In the genomic region with DNA sequence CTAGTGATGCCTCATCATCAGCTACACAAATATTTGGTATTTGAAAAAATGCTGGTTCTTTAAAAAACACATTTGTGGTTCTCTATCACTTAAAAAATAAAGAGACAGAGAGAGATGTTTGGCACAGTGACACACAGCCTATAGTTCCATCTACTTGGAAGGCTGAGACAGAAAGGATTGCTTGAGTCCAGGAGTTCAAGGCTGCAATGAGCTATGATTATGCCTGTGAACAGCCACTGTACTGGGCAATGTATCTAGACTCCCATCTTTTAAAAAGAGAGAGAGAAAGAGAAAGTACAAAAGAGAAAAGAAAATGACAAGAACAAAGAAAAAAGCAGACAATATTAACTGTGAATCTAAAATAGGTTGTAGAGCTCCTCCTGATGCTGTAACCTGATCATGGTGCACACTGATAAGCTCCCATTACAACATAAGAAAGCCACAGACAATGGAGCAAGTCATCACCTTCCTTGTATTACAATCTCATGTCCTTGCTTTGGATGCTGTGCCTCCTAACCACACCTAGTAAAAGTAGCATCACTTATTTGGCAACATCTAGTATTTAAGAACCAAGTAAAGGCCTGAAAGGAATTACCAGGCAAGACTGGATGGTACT, we compare ENCODE assay signal across 21 cellular contexts. TPM values are rescaled to one million over a fixed set of nuclear protein-coding genes. Genes with fewer than 3 reads are reported as not detected.
DNase-seq lines count a peak whose midpoint lies in the region; ATAC-seq, FAIRE-seq and TF ChIP-seq lines count a peak whose summit lies in the region.
"Had no signal": no experiment of that assay in that cellular context is flagged by ENCODE, and none has a peak within 500 bp of the region (broad histone marks: within the 10 kb centered on the region; RNA-seq: fewer than 3 reads in every experiment).

No MANE protein-coding gene starts in this region.

- peaks cover 9% of the 10 kb centered on the region; the same call in 1 of the 2 replicates for H3K36me3 ChIP-seq in Karpas-422 (ENCODE audit: insufficient read depth, low read length)
- peaks cover 17% of the 10 kb centered on the region; the same call in 2 of the 3 replicates for H3K36me3 ChIP-seq in K562 (ENCODE audit: control insufficient read depth, insufficient read depth, low read length)

- in situ Hi-C loops in K562 (cut with MboI): no loop called here

- peaks cover 80% of the 10 kb centered on the region for H3K79me2 ChIP-seq in Karpas-422 (ENCODE audit: low read length)
- H3K79me2 ChIP-seq in K562 (ENCODE audit: control insufficient read depth, insufficient read depth, low read length): peaks cover 43% of the 10 kb centered on the region

- POLR2A ChIA-PET in K562 (lab: Yijun Ruan, JAX): interaction anchor here (0.6 to 1.4 kb wide), 5 partner anchors 12 to 127 kb away, joined by 3 to 9 read pairs (median 4); no protein-coding TSS in a partner anchor

- H3K9ac ChIP-seq in Karpas-422 (ENCODE audit: low read length) (no peak overlapping the region), K562 (ENCODE audit: insufficient read depth in 1 of 2, low read depth in 2 of 2, low read length in 2 of 2) (no peak overlapping the region)

- H3K9me2 ChIP-seq in Karpas-422 (replicated peaks; ENCODE audit: insufficient read depth, low read length): no peaks in the 10 kb centered on the region

- no TSS peak for BruUV-seq in K562 (replicated peaks; lab: Mats Ljungman, UMichigan)

- H3K9me3 ChIP-seq in Karpas-422 (ENCODE audit: low read length) (no peaks in the 10 kb centered on the region), K562 (replicated peaks; ENCODE audit: control insufficient read depth, insufficient read depth, low read depth, low read length) (no peaks in the 10 kb centered on the region)
- H3K9me3 ChIP-seq: esophagus muscularis mucosa, Peyer's patch had no signal

- no peaks in the 10 kb centered on the region for H3K27me3 ChIP-seq in Karpas-422 (ENCODE audit: low read length)
- no peaks in the 10 kb centered on the region for H3K27me3 ChIP-seq in K562 (ENCODE audit: control insufficient read depth in 2 of 2, insufficient read depth in 2 of 2, low read length in 2 of 2)
- H3K27me3 ChIP-seq: esophagus muscularis mucosa, Peyer's patch had no signal

- H3K4me1 ChIP-seq in Karpas-422 (ENCODE audit: low read length) (peaks cover 17% of the 10 kb centered on the region), K562 (replicated peaks in 1 of 2; ENCODE audit: control insufficient read depth in 2 of 2, insufficient read depth in 2 of 2, low read length in 2 of 2) (peaks cover 0 to 4% of the 10 kb centered on the region in 2 experiments; a peak in 2 of 5 replicates)
- H3K4me1 ChIP-seq: Peyer's patch had no signal

- DNase-seq in NCI-H2029 (lab: John Stamatoyannopoulos, UW) (peak; percentile 28), NCI-H2029 treated with DMSO at 0.1 percent for 48 hours (lab: John Stamatoyannopoulos, UW) (no peak), Karpas-422 (no peak), K562 (ENCODE audit: extremely low read depth in 1 of 4, low spot score in 3 of 4) (peak in 1 of 4 experiments; percentile 44), left kidney (ENCODE audit: low read depth, low spot score) (peak; percentile 31)
- DNase-seq in activated CD4-positive, alpha-beta T cell treated with anti-CD3 and anti-CD28 coated beads for 4 hours: no peak
- DNase-seq: activated CD4-positive, CD25-positive, alpha-beta regulatory T cell; activated effector memory CD4-positive, alpha-beta T cell treated with Interleukin-2 at 50 U/mL for 16 hours; aorta; CD4-positive, CD25-positive, alpha-beta regulatory T cell; naive B cell; NCI-H1436; NCI-H69; Peyer's patch; posterior cingulate gyrus; stimulated activated naive CD8-positive, alpha-beta T cell treated with anti-CD3 and anti-CD28 coated beads, Interleukin-15, amount 100 ng/mL, for 72 hours; T-helper 1 cell had no signal

- TF ChIP-seq POLR2A in K562 (conservative IDR thresholded peaks at IDR 0.05): no peak

- CTCF ChIA-PET in K562 (lab: Yijun Ruan, JAX; ENCODE audit: low intra/inter-chr PET ratio): no interaction called here

- H3K4me2 ChIP-seq in Karpas-422 (ENCODE audit: low read depth, low read length, poor library complexity, severe bottlenecking) (no peak overlapping the region), K562 (ENCODE audit: insufficient read depth, low read length) (no peak overlapping the region; the same call in 1 of the 2 replicates)
- H3K4me2 ChIP-seq: GM23338 had no signal

- H2AFZ ChIP-seq in Karpas-422 (ENCODE audit: low read length): no peak overlapping the region
- no peak overlapping the region for H2AFZ ChIP-seq in K562 (ENCODE audit: low read depth, low read length)
- H2AFZ ChIP-seq: GM23338 had no signal

- no peak for TF ChIP-seq EP300 in K562 (IDR thresholded peaks at IDR 0.05; ENCODE audit: low read length)

- no peak for TF ChIP-seq RAD21 in K562 (CRISPR knock-in tag; conservative IDR thresholded peaks at IDR 0.05 in 1 of 2, IDR thresholded peaks at IDR 0.05 in 1 of 2)

- no peak for TF ChIP-seq CTCF in K562 (IDR thresholded peaks at IDR 0.05 in 2 of 3, conservative IDR thresholded peaks at IDR 0.05 in 1 of 3; ENCODE audit: insufficient read depth in 2 of 3, low read depth in 1 of 3, low read length in 3 of 3)

- peak; percentile 88 for FAIRE-seq in K562 (lab: Jason Lieb, UNC)

- H4K20me1 ChIP-seq in Karpas-422 (ENCODE audit: insufficient read depth, low read depth, low read length): no peaks in the 10 kb centered on the region
- H4K20me1 ChIP-seq in K562 (replicated peaks; ENCODE audit: control insufficient read depth, insufficient read depth, low read length): peaks cover 10% of the 10 kb centered on the region; the same call in 1 of the 2 replicates

- H3K4me3 ChIP-seq in Karpas-422 (ENCODE audit: low read length) (no peak overlapping the region), K562 (no peak overlapping the region)
- H3K4me3 ChIP-seq: esophagus muscularis mucosa, GM23338, Peyer's patch had no signal

- ATAC-seq in K562 (peak; percentile 76), HG03097 (IDR thresholded peaks at IDR 0.05; ENCODE audit: low FRiP score, unreplicated experiment) (no peak), GM21367 (IDR thresholded peaks at IDR 0.05; ENCODE audit: unreplicated experiment) (no peak)
- ATAC-seq: GM23338; stimulated activated naive CD8-positive, alpha-beta T cell treated with anti-CD3 and anti-CD28 coated beads, Interleukin-15, amount 100 ng/mL, for 72 hours had no signal

- H3K27ac ChIP-seq in Karpas-422 (ENCODE audit: low read length) (peak overlapping the region; percentile 26), K562 (ENCODE audit: extremely low read depth, low read depth, low read length) (no peak overlapping the region)
- H3K27ac ChIP-seq: esophagus muscularis mucosa, Peyer's patch had no signal

- intact Hi-C loops in K562 (cut with micrococcal nuclease): no loop called here

- no peaks in the 10 kb centered on the region for H3K9me1 ChIP-seq in K562 (ENCODE audit: control insufficient read depth, insufficient read depth, low read length)

TF ChIP-seq in K562, 482 proteins besides CTCF, POLR2A, EP300 and RAD21 (continues in another document):
- no peak for TF ChIP-seq CBFA2T2 (conservative IDR thresholded peaks at IDR 0.05)
- no peak for TF ChIP-seq ZNF347 (CRISPR knock-in tag; IDR thresholded peaks at IDR 0.05; ENCODE audit: low read depth)
- TF ChIP-seq, protein P1, sequence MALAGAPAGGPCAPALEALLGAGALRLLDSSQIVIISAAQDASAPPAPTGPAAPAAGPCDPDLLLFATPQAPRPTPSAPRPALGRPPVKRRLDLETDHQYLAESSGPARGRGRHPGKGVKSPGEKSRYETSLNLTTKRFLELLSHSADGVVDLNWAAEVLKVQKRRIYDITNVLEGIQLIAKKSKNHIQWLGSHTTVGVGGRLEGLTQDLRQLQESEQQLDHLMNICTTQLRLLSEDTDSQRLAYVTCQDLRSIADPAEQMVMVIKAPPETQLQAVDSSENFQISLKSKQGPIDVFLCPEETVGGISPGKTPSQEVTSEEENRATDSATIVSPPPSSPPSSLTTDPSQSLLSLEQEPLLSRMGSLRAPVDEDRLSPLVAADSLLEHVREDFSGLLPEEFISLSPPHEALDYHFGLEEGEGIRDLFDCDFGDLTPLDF (CRISPR knock-in tag; IDR thresholded peaks at IDR 0.05): no peak
- TF ChIP-seq PYGO2 (tag; IDR thresholded peaks at IDR 0.05): no peak
- TF ChIP-seq POLR2B (IDR thresholded peaks at IDR 0.05; ENCODE audit: low read depth, partially characterized antibody): no peak
- TF ChIP-seq CTBP1 (IDR thresholded peaks at IDR 0.05; ENCODE audit: borderline replicate concordance): peak; percentile 28; the same call in 1 of the 2 replicates
- peak; percentile 24; the same call in 1 of the 2 replicates for TF ChIP-seq ESRRA (IDR thresholded peaks at IDR 0.05; ENCODE audit: borderline replicate concordance, low read depth)
- TF ChIP-seq NFATC3 (IDR thresholded peaks at IDR 0.05): no peak
- TF ChIP-seq SOX6 (IDR thresholded peaks at IDR 0.05): peak; percentile 92
- TF ChIP-seq ADNP (tag; IDR thresholded peaks at IDR 0.05): 0 out of 2 replicates have a peak, but pooled peaks have one; percentile 18
- TF ChIP-seq ZNF780A (CRISPR knock-in tag; IDR thresholded peaks at IDR 0.05): no peak

RNA-seq across cellular contexts. Expression of a gene that starts 31.7 kb away (rescaled TPM):
- total RNA-seq in Karpas-422 (2014; rRNA removed; shearing (Covaris generic); ENCODE audit: low replicate concordance): 45.6 and 47.4 TPM in 2 replicates
- 226 and 367 TPM in 2 replicates for total RNA-seq in K562 (2011; cell fraction: chromatin; rRNA removed; ENCODE audit: low replicate concordance)
- total RNA-seq in K562 (2011; cell fraction: nucleolus; rRNA removed): 101 and 119 TPM in 2 replicates
- 181 and 221 TPM in 2 replicates for total RNA-seq in K562 (2011; cell fraction: nucleoplasm; rRNA removed)
- total RNA-seq in K562 (2014; rRNA removed): 34.6 and 40.4 TPM in 2 replicates
- total RNA-seq in K562 (2014; rRNA removed; fragmentation: Illumina TruSeq; extraction: Trizol): 36.8 and 43.5 TPM in 2 replicates
- 36.4 and 42.6 TPM in 2 replicates for total RNA-seq in K562 (2015; rRNA removed; fragmentation: Illumina TruSeq; extraction: Trizol)
- 127 and 141 TPM in 2 replicates for total RNA-seq in K562 (2021)
- polyA plus RNA-seq in K562 (2011; rRNA removed): 37.5 and 84.6 TPM in 2 replicates
- 30.2 and 30.6 TPM in 2 replicates for polyA plus RNA-seq in K562 (2011; cell fraction: cytosol; rRNA removed)
- 121 and 136 TPM in 2 replicates for polyA plus RNA-seq in K562 (2011; cell fraction: nucleus; rRNA removed)
- polyA plus RNA-seq in K562 (2012): 98.2 and 126 TPM in 2 replicates
- 101 and 107 TPM in 2 replicates for polyA plus RNA-seq in K562 (2014; fragmentation: Illumina TruSeq; extraction: Trizol)
- 10 to 100 TPM; 13.3 to 28.4 TPM for polyA plus RNA-seq in K562 (2014; fragmentation: Nextera tagmentation; extraction: Ambion mirVana)
- polyA plus RNA-seq in K562 (2014; rRNA removed): 47.5 and 60.3 TPM in 2 replicates
- 58.4 and 87.1 TPM in 2 replicates for polyA minus RNA-seq in K562 (2011; rRNA and poly(A)+ RNA removed)
- polyA minus RNA-seq in K562 (2011; cell fraction: cytosol; rRNA and poly(A)+ RNA removed): 71.3 and 73.1 TPM in 2 replicates
- polyA minus RNA-seq in K562 (2011; cell fraction: nucleus; rRNA and poly(A)+ RNA removed): 34.2 and 56.4 TPM in 2 replicates

Comparison
In these comparisons a context has a peak if more than half of its experiments do, and no peak if none do; other contexts are left out.
1. DNase-seq: peak in NCI-H2029 (single experiment) and left kidney (single experiment); none in NCI-H2029 treated with DMSO at 0.1 percent for 48 hours (single experiment), Karpas-422 (single experiment) and activated CD4-positive, alpha-beta T cell treated with anti-CD3 and anti-CD28 coated beads for 4 hours (0 of 2).